Comparison of ENCODE assay signal across 16 cellular contexts in the genomic region with DNA sequence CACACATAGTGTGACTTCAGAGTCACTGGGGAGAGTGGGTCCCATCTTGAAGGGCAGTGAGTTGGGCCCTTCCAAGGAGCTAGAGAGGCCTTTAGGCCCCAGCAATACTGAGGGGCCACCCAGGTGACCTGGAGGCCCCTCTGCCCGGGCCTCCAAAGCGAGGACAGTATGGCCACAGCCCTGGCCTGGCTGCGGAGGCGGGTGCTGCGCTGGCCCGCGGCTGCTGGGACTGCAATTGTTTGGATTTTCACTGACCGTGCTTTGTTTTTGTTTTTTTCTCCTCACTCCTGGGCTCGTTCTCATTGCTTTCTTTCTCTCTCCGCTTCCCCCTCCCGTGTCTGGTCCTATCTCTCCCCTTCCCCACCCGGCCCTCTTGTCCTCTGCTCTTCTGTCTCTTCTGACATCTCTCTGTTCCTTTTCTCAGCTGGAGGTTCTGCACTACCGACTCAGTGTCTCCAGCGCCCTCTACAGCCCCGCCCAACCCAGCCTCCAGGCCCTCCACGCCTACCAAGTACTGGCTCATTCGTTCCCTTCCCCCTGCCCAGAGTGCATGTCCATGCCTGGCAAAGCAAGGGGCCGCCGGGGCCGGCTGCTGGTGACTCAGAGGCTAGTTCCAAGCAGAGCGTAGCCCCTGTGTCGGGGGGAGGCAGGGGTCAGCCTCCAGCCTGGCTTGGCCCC. TPM values are rescaled to one million over a fixed set of nuclear protein-coding genes. Genes with fewer than 3 reads are reported as not detected.
DNase-seq lines count a peak whose midpoint lies in the region; ATAC-seq, FAIRE-seq and TF ChIP-seq lines count a peak whose summit lies in the region.
"Not testable (repeated sequence)": the region's sequence is repeated elsewhere in the genome, so short reads cannot be mapped to it uniquely, and the experiment has no call there.
"Had no signal": no experiment of that assay in that cellular context is flagged by ENCODE, and none has a peak within 500 bp of the region (broad histone marks: within the 10 kb centered on the region; RNA-seq: fewer than 3 reads in every experiment).

No MANE protein-coding gene starts in this region.

- peak; percentile 85 for DNase-seq in RCC 7860 (ENCODE audit: low spot score)
- peak; percentile 65 for DNase-seq in astrocyte (ENCODE audit: low read depth)
- DNase-seq in erythroblast (lab: John Stamatoyannopoulos, UW) = peak; percentile 24 to 55
- DNase-seq in heart right ventricle = not testable (repeated sequence)
- peak; percentile 79 for DNase-seq in left kidney (ENCODE audit: low read depth, low spot score)
- peak; percentile 51 for DNase-seq in renal cortical epithelial cell (ENCODE audit: low read depth)

- not testable (repeated sequence) for H3K79me2 ChIP-seq in astrocyte (ENCODE audit: insufficient read depth, low read length)

- peak in 7 of 8 donors; percentile 9 to 73 (median 57) for ATAC-seq in heart right ventricle

- peak; percentile 91 for FAIRE-seq in RCC 7860 (lab: Jason Lieb, UNC)
- not testable (repeated sequence) for FAIRE-seq in astrocyte (lab: Jason Lieb, UNC)

- TF ChIP-seq CTCF in GM12875 (IDR thresholded peaks at IDR 0.05; ENCODE audit: borderline replicate concordance, insufficient read depth, low read depth, low read length) = peak; percentile 15; the same call in 1 of the 2 replicates
- not testable (repeated sequence) for TF ChIP-seq CTCF in astrocyte (IDR thresholded peaks at IDR 0.05; ENCODE audit: insufficient read depth, low read depth, low read length)
- peak in 1 of 9 donors; percentile 15 for TF ChIP-seq CTCF in heart right ventricle (IDR thresholded peaks at IDR 0.05)

- not testable (repeated sequence) for H4K20me1 ChIP-seq in astrocyte (ENCODE audit: insufficient read depth, low read length)

- H3K27ac Mint-ChIP-seq in astrocyte (ENCODE audit: unreplicated experiment) = not testable (repeated sequence)

- not testable (repeated sequence) for H3K27ac ChIP-seq in astrocyte (ENCODE audit: low read depth, low read length); heart right ventricle

- not testable (repeated sequence) for H3K4me1 Mint-ChIP-seq in astrocyte (ENCODE audit: low read depth, unreplicated experiment)

- H2AFZ ChIP-seq in astrocyte (ENCODE audit: low read depth, low read length) = not testable (repeated sequence)

- H3K4me2 ChIP-seq in astrocyte (ENCODE audit: low read length) = not testable (repeated sequence)

- H3K27me3 ChIP-seq in astrocyte (ENCODE audit: insufficient read depth, low read length); heart right ventricle: not testable (repeated sequence)

- H3K4me3 Mint-ChIP-seq in astrocyte (ENCODE audit: unreplicated experiment) = not testable (repeated sequence)

- not testable (repeated sequence) for H3K27me3 Mint-ChIP-seq in astrocyte (ENCODE audit: low read depth, unreplicated experiment)

- H3K36me3 Mint-ChIP-seq in astrocyte (ENCODE audit: low read depth, unreplicated experiment) = not testable (repeated sequence)

- H3K4me1 ChIP-seq in astrocyte (ENCODE audit: insufficient read depth, low read length); heart right ventricle: not testable (repeated sequence)

- WGBS in heart right ventricle, 2 donors = 67 to 83% methylated on average over 21 to 22 of the region's 22 CpGs

- H3K9me3 Mint-ChIP-seq in astrocyte (ENCODE audit: unreplicated experiment) = not testable (repeated sequence)

- intact Hi-C loops in heart right ventricle (cut with DNase I) = loop anchor here in 3 of 10 donors (10.0 kb wide), 1 partner anchor 97 kb away; no protein-coding TSS in a partner anchor

- not testable (repeated sequence) for H3K9me3 ChIP-seq in astrocyte (ENCODE audit: insufficient read depth, low read depth, low read length); heart right ventricle

- H3K36me3 ChIP-seq in astrocyte (ENCODE audit: insufficient read depth, low read length) = not testable (repeated sequence)
- H3K36me3 ChIP-seq in heart right ventricle = peaks cover 0 to 80% (median 33%) of the 10 kb centered on the region in 9 donors

- H3K9ac ChIP-seq in astrocyte (ENCODE audit: low read length) = not testable (repeated sequence)

- H3K4me3 ChIP-seq in GM12875 (ENCODE audit: low read depth, low read length); astrocyte (ENCODE audit: insufficient read depth, low read depth, low read length); heart right ventricle: not testable (repeated sequence)

- not testable (repeated sequence) for TF ChIP-seq POLR2A in erythroblast (IDR thresholded peaks at IDR 0.05; ENCODE audit: low read length)

RNA-seq across cellular contexts. Expression of gene CCDC74A, which starts 16.3 kb away (rescaled TPM):
- total RNA-seq in astrocyte (6.5 and 7.2 TPM in 2 replicates), heart right ventricle (1 to 10 TPM in 5 of 10 donors, under 1 TPM in 5; 0.32 to 1.9 (median 0.92) TPM), renal cortical epithelial cell (1.6 and 9.1 TPM in 2 replicates)
- 1 to 10 TPM; 1.2 to 1.6 TPM for polyA plus RNA-seq in heart right ventricle

RNA-seq across cellular contexts. Expression of gene MZT2A, which starts 19.2 kb away (rescaled TPM):
- total RNA-seq in astrocyte (97.1 and 105 TPM in 2 replicates), heart right ventricle (100 to 1,000 TPM; 114 to 279 (median 186) TPM), renal cortical epithelial cell (62.6 and 253 TPM in 2 replicates)
- polyA plus RNA-seq in heart right ventricle = 100 to 1,000 TPM; 533 to 674 TPM

RNA-seq across cellular contexts. Expression of gene TUBA3D, which starts 35.5 kb away (rescaled TPM):
- total RNA-seq in astrocyte = not detected in 2 replicates
- 100 to 1,000 TPM in 3 of 10 donors, 10 to 100 TPM in 3, 1 to 10 TPM in 4; 5.1 to 135 (median 13.1) TPM for total RNA-seq in heart right ventricle
- 100 to 1,000 TPM in 1 of 2 donors, 10 to 100 TPM in 1; 92.5 to 677 TPM for polyA plus RNA-seq in heart right ventricle
- not detected in 2 replicates for total RNA-seq in renal cortical epithelial cell
- total RNA-seq: activated B cell treated with CpG ODN at 0.5 μM for 24 hours; activated T-cell treated with anti-CD3 and anti-CD28 coated beads, Interleukin-2, amount 50 U/mL, for 4 hours; breast epithelium; colonic mucosa; kidney; mammary epithelial cell; NCI-H460; omental fat pad; pulmonary artery endothelial cell had no signal
- polyA plus RNA-seq: mammary epithelial cell had no signal
